Comparison of ENCODE assay signal across 17 cellular contexts in the genomic region with DNA sequence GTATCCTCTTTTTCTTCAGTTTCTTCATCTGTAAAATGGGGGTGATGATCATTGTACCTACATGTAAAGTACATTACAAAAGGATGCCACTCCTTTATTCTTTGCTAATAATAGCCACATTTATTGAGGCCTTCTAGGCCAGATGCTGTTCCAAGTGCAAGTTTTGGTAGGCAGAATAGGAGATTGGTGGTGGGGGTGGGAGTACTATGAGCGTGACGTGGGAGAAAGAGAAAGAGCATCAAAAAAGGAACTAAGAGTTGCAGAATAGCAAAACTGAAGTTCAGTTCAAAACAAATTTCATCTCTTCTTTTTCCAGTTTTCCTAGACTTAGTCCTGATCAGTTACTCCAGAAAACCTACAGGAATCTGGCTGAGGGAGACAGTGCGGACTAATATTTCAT.
DNase-seq lines count a peak whose midpoint lies in the region; ATAC-seq and TF ChIP-seq lines count a peak whose summit lies in the region.
"Had no signal": no experiment of that assay in that cellular context is flagged by ENCODE, and none has a peak within 500 bp of the region (broad histone marks: within the 10 kb centered on the region; RNA-seq: fewer than 3 reads in every experiment).

No MANE protein-coding gene starts in this region.

- intact Hi-C loops in CD14-positive monocyte (cut with micrococcal nuclease) (no loop called here), PC-9 (cut with micrococcal nuclease; ENCODE audit: unreplicated experiment) (no loop called here)
- intact Hi-C loops in activated naive CD4-positive, alpha-beta T cell treated with anti-CD3 and anti-CD28 coated beads for 36 hours (cut with micrococcal nuclease): no loop called here

- POLR2A ChIA-PET in PC-9 (lab: Charles Lee; ENCODE audit: unreplicated experiment): no interaction called here

- H3K4me1 Mint-ChIP-seq in CD14-positive monocyte: peaks cover 46% of the 10 kb centered on the region
- peaks cover 32 to 48% of the 10 kb centered on the region in 2 donors for H3K4me1 Mint-ChIP-seq in stimulated activated naive B cell treated with anti-CD40 and anti-IgM and Interleukin-4, amounts not matched to agents 10 μg/mL and 1 μg/mL and 100 μg/mL, for 72 hours
- no peaks in the 10 kb centered on the region for H3K4me1 Mint-ChIP-seq in activated naive CD4-positive, alpha-beta T cell treated with anti-CD3 and anti-CD28 coated beads for 36 hours (ENCODE audit: low read depth)

- H4K20me1 ChIP-seq in PC-9 (ENCODE audit: insufficient read depth): no peaks in the 10 kb centered on the region

- H3K36me3 Mint-ChIP-seq in CD14-positive monocyte: no peaks in the 10 kb centered on the region
- H3K36me3 Mint-ChIP-seq in stimulated activated naive B cell treated with anti-CD40 and anti-IgM and Interleukin-4, amounts not matched to agents 10 μg/mL and 1 μg/mL and 100 μg/mL, for 72 hours: peaks cover 0 to 11% of the 10 kb centered on the region in 2 donors
- no peaks in the 10 kb centered on the region for H3K36me3 Mint-ChIP-seq in activated naive CD4-positive, alpha-beta T cell treated with anti-CD3 and anti-CD28 coated beads for 36 hours (ENCODE audit: low read depth)

- no peaks in the 10 kb centered on the region for H3K27me3 ChIP-seq in PC-9 (ENCODE audit: insufficient read depth, low read depth)

- peak overlapping the region; percentile 77 to 93 (median 89) for H3K27ac Mint-ChIP-seq in CD14-positive monocyte
- peak overlapping the region; percentile 84 for H3K27ac Mint-ChIP-seq in stimulated activated naive B cell treated with anti-CD40 and anti-IgM and Interleukin-4, amounts not matched to agents 10 μg/mL and 1 μg/mL and 100 μg/mL, for 72 hours
- no peak overlapping the region for H3K27ac Mint-ChIP-seq in activated naive CD4-positive, alpha-beta T cell treated with anti-CD3 and anti-CD28 coated beads for 36 hours
- H3K27ac Mint-ChIP-seq: CD4-positive, alpha-beta T cell had no signal

- H3K4me1 ChIP-seq in PC-9 (replicated peaks; ENCODE audit: insufficient read depth): no peaks in the 10 kb centered on the region
- H3K4me1 ChIP-seq: HAP-1 had no signal

- CTCF ChIA-PET in activated naive CD4-positive, alpha-beta T cell treated with anti-CD3 and anti-CD28 coated beads for 36 hours (lab: Charles Lee): no interaction called here
- CTCF ChIA-PET in PC-9 (lab: Charles Lee): no interaction called here

- H3K27ac ChIP-seq in coronary artery (peak overlapping the region; percentile 41 to 88), PC-9 (no peak overlapping the region)

- TF ChIP-seq CTCF in CD14-positive monocyte (IDR thresholded peaks at IDR 0.05) (no peak), coronary artery (IDR thresholded peaks at IDR 0.05) (no peak), PC-9 (conservative IDR thresholded peaks at IDR 0.05) (no peak)

- H3K79me2 ChIP-seq in PC-9 (ENCODE audit: low read depth): no peaks in the 10 kb centered on the region

- no peaks in the 10 kb centered on the region for H3K9me2 ChIP-seq in PC-9 (ENCODE audit: insufficient read depth)

- no TSS peak for BruUV-seq in PC-9 (replicated peaks; lab: Mats Ljungman, UMichigan)

- peak overlapping the region in 1 of 2 donors; percentile 42 for H3K4me3 Mint-ChIP-seq in CD14-positive monocyte
- no peak overlapping the region for H3K4me3 Mint-ChIP-seq in stimulated activated naive B cell treated with anti-CD40 and anti-IgM and Interleukin-4, amounts not matched to agents 10 μg/mL and 1 μg/mL and 100 μg/mL, for 72 hours
- H3K4me3 Mint-ChIP-seq in activated naive CD4-positive, alpha-beta T cell treated with anti-CD3 and anti-CD28 coated beads for 36 hours: no peak overlapping the region
- H3K4me3 Mint-ChIP-seq: CD4-positive, alpha-beta T cell had no signal

- H3K9me3 ChIP-seq in PC-9 (ENCODE audit: insufficient read depth, low read depth): no peaks in the 10 kb centered on the region
- H3K9me3 ChIP-seq: HAP-1 had no signal

- peaks cover 0 to 6% (median 2%) of the 10 kb centered on the region in 7 donors for H3K9me3 Mint-ChIP-seq in CD14-positive monocyte
- peaks cover 2 to 9% of the 10 kb centered on the region in 2 donors for H3K9me3 Mint-ChIP-seq in stimulated activated naive B cell treated with anti-CD40 and anti-IgM and Interleukin-4, amounts not matched to agents 10 μg/mL and 1 μg/mL and 100 μg/mL, for 72 hours
- no peaks in the 10 kb centered on the region for H3K9me3 Mint-ChIP-seq in activated naive CD4-positive, alpha-beta T cell treated with anti-CD3 and anti-CD28 coated beads for 36 hours

- H3F3A ChIP-seq in PC-9 (ENCODE audit: insufficient read depth, low read depth): no peaks in the 10 kb centered on the region

- no peak overlapping the region for H3K4me3 ChIP-seq in coronary artery
- no peak overlapping the region for H3K4me3 ChIP-seq in PC-9
- H3K4me3 ChIP-seq: HAP-1 had no signal

- no peaks in the 10 kb centered on the region for H3K36me3 ChIP-seq in PC-9 (ENCODE audit: low read depth)
- H3K36me3 ChIP-seq: HAP-1 had no signal

- ATAC-seq in stimulated activated naive B cell treated with anti-CD40 and anti-IgM and Interleukin-4, amounts not matched to agents 10 μg/mL and 1 μg/mL and 100 μg/mL, for 72 hours (replicated peaks): peak; percentile 58 to 72
- ATAC-seq in HG03045 (IDR thresholded peaks at IDR 0.05; ENCODE audit: unreplicated experiment): no peak

- H2AFZ ChIP-seq in PC-9: no peak overlapping the region

- no peak overlapping the region for H3K4me2 ChIP-seq in PC-9

- DNase-seq in CD14-positive monocyte (ENCODE audit: low spot score) (no peak), MV-4-11 (lab: John Stamatoyannopoulos, UW) (peak; percentile 43), coronary artery (ENCODE audit: low spot score) (no peak), PC-9 (no peak)
- no peak for DNase-seq in stimulated activated naive B cell treated with anti-CD40 and anti-IgM and Interleukin-4, amounts not matched to agents 10 μg/mL and 1 μg/mL and 100 μg/mL, for 72 hours
- no peak for DNase-seq in activated naive CD4-positive, alpha-beta T cell treated with anti-CD3 and anti-CD28 coated beads for 36 hours
- DNase-seq: Calu3; CD4-positive, alpha-beta T cell; DMS53; KBM-7; NCI-H1092; NCI-H2081 treated with DMSO at 0.1 percent for 48 hours; NCI-H510A treated with DMSO at 0.1 percent for 48 hours; NCI-H82; SIG-M5 had no signal

- H3K27me3 Mint-ChIP-seq in CD14-positive monocyte (ENCODE audit: low read depth in 3 of 3): peaks cover 0 to 2% (median 0%) of the 10 kb centered on the region in 3 donors
- H3K27me3 Mint-ChIP-seq in stimulated activated naive B cell treated with anti-CD40 and anti-IgM and Interleukin-4, amounts not matched to agents 10 μg/mL and 1 μg/mL and 100 μg/mL, for 72 hours: no peaks in the 10 kb centered on the region
- no peaks in the 10 kb centered on the region for H3K27me3 Mint-ChIP-seq in activated naive CD4-positive, alpha-beta T cell treated with anti-CD3 and anti-CD28 coated beads for 36 hours (ENCODE audit: low read depth)
- H3K27me3 Mint-ChIP-seq: CD4-positive, alpha-beta T cell had no signal
